Comparison of ENCODE assay signal across 8 cellular contexts in genomic region chr1:171742577-171742922, GRCh38. TPM values are rescaled to one million over a fixed set of nuclear protein-coding genes. Genes with fewer than 3 reads are reported as not detected.
DNase-seq lines count a peak whose midpoint lies in the region; ATAC-seq and TF ChIP-seq lines count a peak whose summit lies in the region.

No MANE protein-coding gene starts in this region.

- peak overlapping the region; percentile 91 to 98 (median 96) for H3K27ac ChIP-seq in sigmoid colon

- DNase-seq in Daoy (ENCODE audit: low read depth): peak; percentile 69
- DNase-seq in H7: peak; percentile 51
- peak; percentile 53 for DNase-seq in NCI-H748 treated with DMSO at 0.1 percent for 48 hours (lab: John Stamatoyannopoulos, UW)
- DNase-seq in amygdala (lab: John Stamatoyannopoulos, UW): peak in 33 of 56 donors; percentile 6 to 67 (median 31)
- peak in 36 of 51 donors; percentile 2 to 89 (median 32) for DNase-seq in hypothalamus (lab: John Stamatoyannopoulos, UW)
- DNase-seq in sigmoid colon: peak; percentile 72

- no peak for TF ChIP-seq POLR2A in sigmoid colon (IDR thresholded peaks at IDR 0.05)

- H3K4me3 ChIP-seq in H7 (ENCODE audit: insufficient read depth, low read depth, low read length): peak overlapping the region; percentile 90
- peak overlapping the region; percentile 75 to 97 (median 90) for H3K4me3 ChIP-seq in sigmoid colon

- TF ChIP-seq CTCF in sigmoid colon (IDR thresholded peaks at IDR 0.05): no peak

- H3K27me3 ChIP-seq in H7 (ENCODE audit: control insufficient read depth, insufficient read depth, low read length) (no peaks in the 10 kb centered on the region), sigmoid colon (no peaks in the 10 kb centered on the region)

- 0 to 1% methylated on average over 14 of the region's 14 CpGs for WGBS in sigmoid colon, 2 donors

- intact Hi-C loops in sigmoid colon (cut with DNase I): loop anchor here (1.0 to 10.0 kb wide), 5 partner anchors 39 to 790 kb away; partner anchors contain the start of genes DNM3, METTL13, PRRC2C and SUCO

- no peak for ATAC-seq in HG03342 (IDR thresholded peaks at IDR 0.05; ENCODE audit: unreplicated experiment)
- no peak for ATAC-seq in HG03095 (IDR thresholded peaks at IDR 0.05; ENCODE audit: unreplicated experiment)

- H3K4me1 ChIP-seq in sigmoid colon: peaks cover 0 to 29% (median 18%) of the 10 kb centered on the region in 4 donors

- no peak for TF ChIP-seq EP300 in sigmoid colon (IDR thresholded peaks at IDR 0.05)

- H3K36me3 ChIP-seq in H7 (replicated peaks; ENCODE audit: control insufficient read depth, insufficient read depth, low read length) (no peaks in the 10 kb centered on the region), sigmoid colon (peaks cover 0 to 6% (median 3%) of the 10 kb centered on the region in 4 donors)

- H3K9me3 ChIP-seq in sigmoid colon: no peaks in the 10 kb centered on the region

RNA-seq across cellular contexts. Expression of gene VAMP4, which starts 0.7 kb away (rescaled TPM):
- 4.6 and 5.3 TPM in 2 replicates for total RNA-seq in Daoy (2014; rRNA removed; shearing (Covaris generic))
- 8.2 and 10.9 TPM in 2 replicates for total RNA-seq in H7 (2014; rRNA removed; shearing (Covaris generic))
- total RNA-seq in sigmoid colon: 10 to 100 TPM; 13.0 to 16.9 (median 15.7) TPM
- 10 to 100 TPM in 1 of 3 donors, 1 to 10 TPM in 2; 5.7 to 10.4 (median 7.2) TPM for polyA plus RNA-seq in sigmoid colon

RNA-seq across cellular contexts. Expression of gene METTL13, which starts 38.9 kb away (rescaled TPM):
- total RNA-seq in Daoy (2014; rRNA removed; shearing (Covaris generic)): 46.6 and 50.6 TPM in 2 replicates
- total RNA-seq in H7 (2014; rRNA removed; shearing (Covaris generic)): 47.9 and 49.5 TPM in 2 replicates
- 10 to 100 TPM in 3 of 4 donors, 1 to 10 TPM in 1; 8.4 to 21.8 (median 17.0) TPM for total RNA-seq in sigmoid colon
- polyA plus RNA-seq in sigmoid colon: 10 to 100 TPM; 12.0 to 29.3 (median 12.6) TPM
